ENCODE assay signal across 32 cellular contexts in genomic region chrX:132842839-132843238, GRCh38.
"Had no signal": no experiment of that assay in that cellular context is flagged by ENCODE, and none has a peak within 500 bp of the region (broad histone marks: within the 10 kb centered on the region; RNA-seq: fewer than 3 reads in every experiment).

No MANE protein-coding gene starts in this region.

- H3K4me3 Mint-ChIP-seq: activated naive CD4-positive, alpha-beta T cell treated with anti-CD3 and anti-CD28 coated beads, Interleukin-2, amount 10 ng/mL, durations not matched to agents 7 days and 5 days; activated naive CD8-positive, alpha-beta T cell treated with anti-CD3 and anti-CD28 coated beads, Interleukin-2, amount 10 ng/mL, durations not matched to agents 7 days and 5 days; effector memory CD8-positive, alpha-beta T cell; immature natural killer cell; natural killer cell; stimulated activated naive B cell treated with anti-CD40 and anti-IgM and Interleukin-4, amounts not matched to agents 10 μg/mL and 1 μg/mL and 100 μg/mL, for 72 hours; T-helper 1 cell treated with Interleukin-12 subunit alpha and Interleukin-12 subunit beta and Interleukin-4 antibody, amounts not matched to agents 30 μg/mL and 1 μg/mL, for 36 hours had no signal

- H3K4me1 ChIP-seq: ascending aorta, gastrocnemius medialis, sigmoid colon, stomach, tibial nerve had no signal

- H3K4me2 ChIP-seq: smooth muscle cell had no signal

- H3K27me3 Mint-ChIP-seq: activated naive CD8-positive, alpha-beta T cell treated with anti-CD3 and anti-CD28 coated beads, Interleukin-2, amount 10 ng/mL, durations not matched to agents 7 days and 5 days had no signal

- H3K27ac Mint-ChIP-seq: activated naive CD4-positive, alpha-beta T cell treated with anti-CD3 and anti-CD28 coated beads, Interleukin-2, amount 10 ng/mL, durations not matched to agents 7 days and 5 days; activated naive CD8-positive, alpha-beta T cell treated with anti-CD3 and anti-CD28 coated beads, Interleukin-2, amount 10 ng/mL, durations not matched to agents 7 days and 5 days; effector memory CD8-positive, alpha-beta T cell; immature natural killer cell; natural killer cell; stimulated activated naive B cell treated with anti-CD40 and anti-IgM and Interleukin-4, amounts not matched to agents 10 μg/mL and 1 μg/mL and 100 μg/mL, for 72 hours; T-helper 1 cell treated with Interleukin-12 subunit alpha and Interleukin-12 subunit beta and Interleukin-4 antibody, amounts not matched to agents 30 μg/mL and 1 μg/mL, for 36 hours had no signal

- DNase-seq: activated CD4-positive, alpha-beta T cell treated with anti-CD3 and anti-CD28 coated beads for 48 hours; activated CD4-positive, alpha-beta T cell treated with anti-CD3 and anti-CD28 coated beads, Interleukin-2, amount 50 U/mL, for 48 hours; activated CD8-positive, alpha-beta memory T cell treated with anti-CD3 and anti-CD28 coated beads for 24 hours; activated gamma-delta T cell; activated naive CD4-positive, alpha-beta T cell treated with anti-CD3 and anti-CD28 coated beads, Interleukin-2, amount 10 ng/mL, durations not matched to agents 7 days and 5 days; activated naive CD8-positive, alpha-beta T cell treated with anti-CD3 and anti-CD28 coated beads, Interleukin-2, amount 10 ng/mL, durations not matched to agents 7 days and 5 days; brain microvascular endothelial cell; caudate nucleus; cortex of kidney; effector memory CD8-positive, alpha-beta T cell; erythroblast; gastrocnemius medialis; hypothalamus; immature natural killer cell; mammary epithelial cell; midbrain; natural killer cell; posterior cingulate gyrus; sigmoid colon; stimulated activated CD4-positive, alpha-beta T cell treated with anti-CD3 and anti-CD28 coated beads, Interleukin-1b, Interleukin-23, amount 100 ng/mL, for 48 hours; stimulated activated CD4-positive, alpha-beta T cell treated with anti-CD3 and anti-CD28 coated beads, Interleukin-4, amount 100 ng/mL, for 4 hours; stimulated activated CD8-positive, alpha-beta memory T cell treated with anti-CD3 and anti-CD28 coated beads, Interleukin-4, amount 100 ng/mL, for 48 hours; stimulated activated naive B cell treated with anti-CD40 and anti-IgM and Interleukin-4, amounts not matched to agents 10 μg/mL and 1 μg/mL and 100 μg/mL, for 72 hours; stomach; T-helper 9 cell; WERI-Rb-1 had no signal

- H3K4me1 Mint-ChIP-seq: activated naive CD4-positive, alpha-beta T cell treated with anti-CD3 and anti-CD28 coated beads, Interleukin-2, amount 10 ng/mL, durations not matched to agents 7 days and 5 days; activated naive CD8-positive, alpha-beta T cell treated with anti-CD3 and anti-CD28 coated beads, Interleukin-2, amount 10 ng/mL, durations not matched to agents 7 days and 5 days; immature natural killer cell; stimulated activated naive B cell treated with anti-CD40 and anti-IgM and Interleukin-4, amounts not matched to agents 10 μg/mL and 1 μg/mL and 100 μg/mL, for 72 hours had no signal

- H3K9me3 Mint-ChIP-seq: activated naive CD4-positive, alpha-beta T cell treated with anti-CD3 and anti-CD28 coated beads, Interleukin-2, amount 10 ng/mL, durations not matched to agents 7 days and 5 days; activated naive CD8-positive, alpha-beta T cell treated with anti-CD3 and anti-CD28 coated beads, Interleukin-2, amount 10 ng/mL, durations not matched to agents 7 days and 5 days; effector memory CD8-positive, alpha-beta T cell; immature natural killer cell; natural killer cell; stimulated activated naive B cell treated with anti-CD40 and anti-IgM and Interleukin-4, amounts not matched to agents 10 μg/mL and 1 μg/mL and 100 μg/mL, for 72 hours; T-helper 1 cell treated with Interleukin-12 subunit alpha and Interleukin-12 subunit beta and Interleukin-4 antibody, amounts not matched to agents 30 μg/mL and 1 μg/mL, for 36 hours had no signal

- ATAC-seq: activated CD4-positive, CD25-positive, alpha-beta regulatory T cell treated with anti-CD3 and anti-CD28 coated beads, Interleukin-2, amount 50 U/mL, for 24 hours; effector memory CD8-positive, alpha-beta T cell; natural killer cell; stimulated activated naive B cell treated with anti-CD40 and anti-IgM and Interleukin-4, amounts not matched to agents 10 μg/mL and 1 μg/mL and 100 μg/mL, for 72 hours had no signal

- H3K4me3 ChIP-seq: ascending aorta, gastrocnemius medialis, sigmoid colon, SK-N-MC, smooth muscle cell, stomach, tibial nerve had no signal

- H3K27ac ChIP-seq: ascending aorta, brain microvascular endothelial cell, sigmoid colon, SK-N-MC, stomach, tibial nerve, WERI-Rb-1 had no signal

- H3K27me3 ChIP-seq: ascending aorta, brain microvascular endothelial cell, gastrocnemius medialis, sigmoid colon, stomach had no signal

- H3K36me3 ChIP-seq: ascending aorta, brain microvascular endothelial cell, gastrocnemius medialis, sigmoid colon, stomach, tibial nerve, WERI-Rb-1 had no signal

- H3K9me3 ChIP-seq: ascending aorta, gastrocnemius medialis, sigmoid colon, stomach, tibial nerve had no signal

- H3K36me3 Mint-ChIP-seq: activated naive CD4-positive, alpha-beta T cell treated with anti-CD3 and anti-CD28 coated beads, Interleukin-2, amount 10 ng/mL, durations not matched to agents 7 days and 5 days; activated naive CD8-positive, alpha-beta T cell treated with anti-CD3 and anti-CD28 coated beads, Interleukin-2, amount 10 ng/mL, durations not matched to agents 7 days and 5 days; immature natural killer cell; natural killer cell; stimulated activated naive B cell treated with anti-CD40 and anti-IgM and Interleukin-4, amounts not matched to agents 10 μg/mL and 1 μg/mL and 100 μg/mL, for 72 hours had no signal
